In genomic region chr1:51559064-51559500, GRCh38 we compare ENCODE assay signal across 1 cellular context.
TF ChIP-seq lines count a peak whose summit lies in the region.

No MANE protein-coding gene starts in this region.

TF ChIP-seq in IMR-90, 13 proteins besides CTCF, POLR2A, EP300 and RAD21:
- TF ChIP-seq RCOR1 (IDR thresholded peaks at IDR 0.05; ENCODE audit: insufficient replicate concordance, low read length) (no peak), MAZ (IDR thresholded peaks at IDR 0.05; ENCODE audit: borderline replicate concordance, low read depth, low read length) (no peak), BHLHE40 (IDR thresholded peaks at IDR 0.05; ENCODE audit: low read depth, low read length) (no peak), USF2 (IDR thresholded peaks at IDR 0.05; ENCODE audit: low read depth, low read length) (no peak), NFE2L2 (IDR thresholded peaks at IDR 0.05; ENCODE audit: low read depth, low read length) (no peak), MXI1 (IDR thresholded peaks at IDR 0.05; ENCODE audit: borderline replicate concordance, low read depth, low read length) (no peak), ELK1 (IDR thresholded peaks at IDR 0.05; ENCODE audit: borderline replicate concordance, low read depth, low read length) (no peak), SMC3 (IDR thresholded peaks at IDR 0.05; ENCODE audit: low read depth, low read length) (no peak), FOS (IDR thresholded peaks at IDR 0.05; ENCODE audit: low read depth, low read length) (no peak), MAFK (IDR thresholded peaks at IDR 0.05; ENCODE audit: low read depth, low read length) (no peak), CEBPB (IDR thresholded peaks at IDR 0.05; ENCODE audit: low read depth, low read length) (no peak)
